Comparison of ENCODE assay signal across 20 cellular contexts in the genomic region with DNA sequence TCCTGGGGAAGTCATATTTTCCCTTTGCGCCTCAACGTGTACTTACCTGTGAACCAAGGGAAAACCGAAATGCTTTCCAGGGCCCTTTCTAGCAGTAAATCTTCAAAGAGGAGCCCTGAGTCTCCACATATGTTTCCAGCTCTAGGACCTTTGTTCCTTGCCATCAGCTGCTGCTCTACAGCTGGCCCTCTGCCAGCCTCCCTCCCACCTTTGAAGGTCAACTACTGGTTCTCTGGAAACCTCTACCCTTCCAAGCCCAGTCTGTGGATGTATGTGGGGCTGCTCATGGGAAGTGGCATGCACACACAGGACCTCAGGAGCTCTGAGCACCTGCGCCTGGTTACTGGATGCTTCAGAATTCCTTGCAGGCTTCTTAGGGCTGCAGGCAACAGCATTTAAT.
"Had no signal": no experiment of that assay in that cellular context is flagged by ENCODE, and none has a peak within 500 bp of the region (broad histone marks: within the 10 kb centered on the region; RNA-seq: fewer than 3 reads in every experiment).

No MANE protein-coding gene starts in this region.

- H3K4me3 Mint-ChIP-seq: activated B cell treated with CpG ODN at 0.5 μM for 24 hours; activated CD8-positive, alpha-beta T cell treated with anti-CD3 and anti-CD28 coated beads for 36 hours; activated naive CD4-positive, alpha-beta T cell treated with anti-CD3 and anti-CD28 coated beads for 36 hours; activated T-cell treated with anti-CD3 and anti-CD28 coated beads, Interleukin-2, amount 50 U/mL, for 4 hours; mesothelial cell of epicardium; nephron had no signal

- H3K4me3 ChIP-seq: coronary artery, smooth muscle cell, stomach, upper lobe of left lung had no signal

- H3K9me3 Mint-ChIP-seq: activated B cell treated with CpG ODN at 0.5 μM for 24 hours; activated CD8-positive, alpha-beta T cell treated with anti-CD3 and anti-CD28 coated beads for 36 hours; activated naive CD4-positive, alpha-beta T cell treated with anti-CD3 and anti-CD28 coated beads for 36 hours; activated T-cell treated with anti-CD3 and anti-CD28 coated beads, Interleukin-2, amount 50 U/mL, for 4 hours; mesothelial cell of epicardium; nephron had no signal

- H3K36me3 Mint-ChIP-seq: mesothelial cell of epicardium had no signal

- H3K27ac Mint-ChIP-seq: activated B cell treated with CpG ODN at 0.5 μM for 24 hours; activated CD8-positive, alpha-beta T cell treated with anti-CD3 and anti-CD28 coated beads for 36 hours; activated naive CD4-positive, alpha-beta T cell treated with anti-CD3 and anti-CD28 coated beads for 36 hours; mesothelial cell of epicardium; nephron had no signal

- DNase-seq: activated B cell treated with CpG ODN at 0.5 μM for 24 hours; activated CD4-positive, alpha-beta T cell treated with anti-CD3 and anti-CD28 coated beads for 48 hours; activated CD8-positive, alpha-beta T cell treated with anti-CD3 and anti-CD28 coated beads for 36 hours; activated naive CD4-positive, alpha-beta T cell treated with anti-CD3 and anti-CD28 coated beads for 36 hours; activated T-cell treated with anti-CD3 and anti-CD28 coated beads, Interleukin-2, amount 50 U/mL, for 4 hours; aorta; erythroblast; foreskin melanocyte; posterior cingulate gyrus; stimulated activated CD4-positive, alpha-beta T cell treated with anti-CD3 and anti-CD28 coated beads, Interleukin-4, amount 100 ng/mL, for 1 hour; stomach; T-helper 1 cell; T-helper 9 cell; upper lobe of left lung had no signal

- H3K9me3 ChIP-seq: stomach, upper lobe of left lung had no signal

- H3K4me1 ChIP-seq: stomach, upper lobe of left lung had no signal

- H3K27ac ChIP-seq: coronary artery, stomach, upper lobe of left lung had no signal

- H3K27me3 ChIP-seq: stomach, upper lobe of left lung had no signal

- FAIRE-seq: endometrium, keratinocyte had no signal

- ATAC-seq: activated CD8-positive, alpha-beta T cell treated with anti-CD3 and anti-CD28 coated beads for 36 hours; activated T-cell treated with anti-CD3 and anti-CD28 coated beads, Interleukin-2, amount 50 U/mL, for 4 hours had no signal

- H3K36me3 ChIP-seq: stomach, upper lobe of left lung had no signal

- H3K4me1 Mint-ChIP-seq: activated B cell treated with CpG ODN at 0.5 μM for 24 hours, nephron had no signal

- H3K4me2 ChIP-seq: smooth muscle cell had no signal
